10 cellular contexts compared by ENCODE assay signal in the genomic region with DNA sequence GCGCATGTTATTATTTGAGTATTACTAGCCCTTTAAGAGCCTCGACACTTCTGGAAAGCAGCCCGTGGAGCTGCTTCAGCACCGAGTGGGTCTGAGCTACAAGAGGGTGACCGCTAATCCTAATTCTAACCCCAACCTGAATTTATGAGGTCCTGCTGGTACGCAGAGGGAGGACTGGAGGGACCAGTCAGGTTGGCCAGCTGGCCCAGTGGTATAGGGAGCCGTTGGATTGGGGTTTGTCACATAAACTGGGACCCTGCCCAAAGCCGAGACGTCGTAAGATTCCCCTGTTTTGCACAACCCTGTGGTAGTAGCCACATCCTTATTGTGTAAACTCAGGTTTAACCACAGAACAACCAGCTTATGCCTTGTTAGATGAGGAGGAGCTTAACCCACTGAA.
A peak's percentile ranks its signal among the peaks of the same experiment; 100 is the strongest.
DNase-seq lines count a peak whose midpoint lies in the region; ATAC-seq and TF ChIP-seq lines count a peak whose summit lies in the region.
"Had no signal": no experiment of that assay in that cellular context is flagged by ENCODE, and none has a peak within 500 bp of the region (broad histone marks: within the 10 kb centered on the region; RNA-seq: fewer than 3 reads in every experiment).

No MANE protein-coding gene starts in this region.

- no peak for TF ChIP-seq EP300 in gastroesophageal sphincter (IDR thresholded peaks at IDR 0.05)

- no peaks in the 10 kb centered on the region for H3K27me3 ChIP-seq in gastroesophageal sphincter

- peak overlapping the region; percentile 50 for H3K4me3 Mint-ChIP-seq in T-helper 17 cell
- H3K4me3 Mint-ChIP-seq in type B pancreatic cell: no peak overlapping the region

- TF ChIP-seq POLR2A in gastroesophageal sphincter (IDR thresholded peaks at IDR 0.05): no peak

- H3K9me3 Mint-ChIP-seq in type B pancreatic cell: peaks cover 5% of the 10 kb centered on the region

- H3K27me3 Mint-ChIP-seq in T-helper 17 cell (peaks cover 42% of the 10 kb centered on the region), type B pancreatic cell (no peaks in the 10 kb centered on the region)

- H3K4me1 ChIP-seq in gastroesophageal sphincter: no peaks in the 10 kb centered on the region

- H3K36me3 Mint-ChIP-seq in T-helper 17 cell (ENCODE audit: low read depth): peaks cover 3% of the 10 kb centered on the region
- no peaks in the 10 kb centered on the region for H3K36me3 Mint-ChIP-seq in type B pancreatic cell

- H3K4me1 Mint-ChIP-seq in T-helper 17 cell (peaks cover 17% of the 10 kb centered on the region), type B pancreatic cell (ENCODE audit: unreplicated experiment) (no peaks in the 10 kb centered on the region)

- peak; percentile 84 for ATAC-seq in T-helper 17 cell
- ATAC-seq in gastroesophageal sphincter: peak; percentile 51
- ATAC-seq in HG03097 (IDR thresholded peaks at IDR 0.05; ENCODE audit: low FRiP score, unreplicated experiment): no peak
- no peak for ATAC-seq in GM21390 (IDR thresholded peaks at IDR 0.05; ENCODE audit: unreplicated experiment)

- H3K36me3 ChIP-seq in gastroesophageal sphincter: no peaks in the 10 kb centered on the region

- H3K27ac ChIP-seq in gastroesophageal sphincter: no peak overlapping the region

- no peak overlapping the region for H3K4me3 ChIP-seq in gastroesophageal sphincter

- no peak overlapping the region for H3K27ac Mint-ChIP-seq in T-helper 17 cell
- H3K27ac Mint-ChIP-seq in type B pancreatic cell: no peak overlapping the region

- TF ChIP-seq CTCF in gastroesophageal sphincter (IDR thresholded peaks at IDR 0.05): no peak
- no peak for TF ChIP-seq CTCF in type B pancreatic cell (conservative IDR thresholded peaks at IDR 0.05)

- WGBS in gastroesophageal sphincter (ENCODE audit: low coverage in 1 of 2), 2 donors: 50% methylated on average over 9 of the region's 10 CpGs; no CpG with 5 or more reads in 1 of the 2 donors

- H3K9me3 ChIP-seq in T-helper 17 cell (ENCODE audit: control insufficient read depth, low read length, poor library complexity, severe bottlenecking): no peaks in the 10 kb centered on the region
- no peaks in the 10 kb centered on the region for H3K9me3 ChIP-seq in gastroesophageal sphincter

- DNase-seq in AG08396 (ENCODE audit: low spot score) (peak; percentile 60), H4 (ENCODE audit: low spot score) (peak; percentile 94), T-helper 17 cell (no peak), NCI-H69 (lab: John Stamatoyannopoulos, UW) (no peak), type B pancreatic cell (ENCODE audit: extremely low spot score, unreplicated experiment) (no peak)
- DNase-seq: NCI-H82; stimulated activated CD4-positive, alpha-beta T cell treated with anti-CD3 and anti-CD28 coated beads, Interleukin-2, amount 100 ng/mL, for 24 hours had no signal

Comparison
In these comparisons a context has a peak if more than half of its experiments do, and no peak if none do; other contexts are left out.
1. DNase-seq: peak in AG08396 (single experiment) and H4 (single experiment); none in T-helper 17 cell (0 of 3), NCI-H69 (single experiment) and type B pancreatic cell (single experiment).
2. ATAC-seq: peak in T-helper 17 cell (single experiment) and gastroesophageal sphincter (single experiment); none in HG03097 (single experiment) and GM21390 (single experiment).